1 cellular context compared by ENCODE assay signal in the genomic region with DNA sequence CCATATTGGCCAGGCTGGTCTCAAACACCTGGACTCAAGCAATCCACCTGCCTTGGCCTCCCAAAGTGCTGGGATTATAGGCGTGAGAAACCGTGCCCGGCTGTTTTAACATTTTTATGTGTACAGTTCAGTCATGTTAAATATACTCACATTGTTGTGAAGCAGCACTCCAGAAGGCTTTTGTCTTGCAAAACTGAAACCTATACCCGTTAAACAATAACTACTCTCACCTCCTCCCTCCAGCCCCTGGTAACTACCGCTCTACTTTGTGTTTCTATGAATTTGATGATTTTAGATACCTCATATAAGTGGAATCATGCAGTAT.
A peak's percentile ranks its signal among the peaks of the same experiment; 100 is the strongest.
TF ChIP-seq lines count a peak whose summit lies in the region.

No MANE protein-coding gene starts in this region.

TF ChIP-seq in GM12878, 131 proteins besides CTCF, POLR2A, EP300 and RAD21 (continued from another document):
- TF ChIP-seq, protein P1, sequence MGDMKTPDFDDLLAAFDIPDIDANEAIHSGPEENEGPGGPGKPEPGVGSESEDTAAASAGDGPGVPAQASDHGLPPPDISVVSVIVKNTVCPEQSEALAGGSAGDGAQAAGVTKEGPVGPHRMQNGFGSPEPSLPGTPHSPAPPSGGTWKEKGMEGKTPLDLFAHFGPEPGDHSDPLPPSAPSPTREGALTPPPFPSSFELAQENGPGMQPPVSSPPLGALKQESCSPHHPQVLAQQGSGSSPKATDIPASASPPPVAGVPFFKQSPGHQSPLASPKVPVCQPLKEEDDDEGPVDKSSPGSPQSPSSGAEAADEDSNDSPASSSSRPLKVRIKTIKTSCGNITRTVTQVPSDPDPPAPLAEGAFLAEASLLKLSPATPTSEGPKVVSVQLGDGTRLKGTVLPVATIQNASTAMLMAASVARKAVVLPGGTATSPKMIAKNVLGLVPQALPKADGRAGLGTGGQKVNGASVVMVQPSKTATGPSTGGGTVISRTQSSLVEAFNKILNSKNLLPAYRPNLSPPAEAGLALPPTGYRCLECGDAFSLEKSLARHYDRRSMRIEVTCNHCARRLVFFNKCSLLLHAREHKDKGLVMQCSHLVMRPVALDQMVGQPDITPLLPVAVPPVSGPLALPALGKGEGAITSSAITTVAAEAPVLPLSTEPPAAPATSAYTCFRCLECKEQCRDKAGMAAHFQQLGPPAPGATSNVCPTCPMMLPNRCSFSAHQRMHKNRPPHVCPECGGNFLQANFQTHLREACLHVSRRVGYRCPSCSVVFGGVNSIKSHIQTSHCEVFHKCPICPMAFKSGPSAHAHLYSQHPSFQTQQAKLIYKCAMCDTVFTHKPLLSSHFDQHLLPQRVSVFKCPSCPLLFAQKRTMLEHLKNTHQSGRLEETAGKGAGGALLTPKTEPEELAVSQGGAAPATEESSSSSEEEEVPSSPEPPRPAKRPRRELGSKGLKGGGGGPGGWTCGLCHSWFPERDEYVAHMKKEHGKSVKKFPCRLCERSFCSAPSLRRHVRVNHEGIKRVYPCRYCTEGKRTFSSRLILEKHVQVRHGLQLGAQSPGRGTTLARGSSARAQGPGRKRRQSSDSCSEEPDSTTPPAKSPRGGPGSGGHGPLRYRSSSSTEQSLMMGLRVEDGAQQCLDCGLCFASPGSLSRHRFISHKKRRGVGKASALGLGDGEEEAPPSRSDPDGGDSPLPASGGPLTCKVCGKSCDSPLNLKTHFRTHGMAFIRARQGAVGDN (IDR thresholded peaks at IDR 0.05) = peak; percentile 39
- TF ChIP-seq SMAD1 (IDR thresholded peaks at IDR 0.05; ENCODE audit: low read depth, partially characterized antibody) (no peak), PML (IDR thresholded peaks at IDR 0.05; ENCODE audit: low read length) (no peak), EZH2 (IDR thresholded peaks at IDR 0.05; ENCODE audit: borderline replicate concordance, control insufficient read depth, low read depth, low read length) (no peak)
- TF ChIP-seq, protein P2, sequence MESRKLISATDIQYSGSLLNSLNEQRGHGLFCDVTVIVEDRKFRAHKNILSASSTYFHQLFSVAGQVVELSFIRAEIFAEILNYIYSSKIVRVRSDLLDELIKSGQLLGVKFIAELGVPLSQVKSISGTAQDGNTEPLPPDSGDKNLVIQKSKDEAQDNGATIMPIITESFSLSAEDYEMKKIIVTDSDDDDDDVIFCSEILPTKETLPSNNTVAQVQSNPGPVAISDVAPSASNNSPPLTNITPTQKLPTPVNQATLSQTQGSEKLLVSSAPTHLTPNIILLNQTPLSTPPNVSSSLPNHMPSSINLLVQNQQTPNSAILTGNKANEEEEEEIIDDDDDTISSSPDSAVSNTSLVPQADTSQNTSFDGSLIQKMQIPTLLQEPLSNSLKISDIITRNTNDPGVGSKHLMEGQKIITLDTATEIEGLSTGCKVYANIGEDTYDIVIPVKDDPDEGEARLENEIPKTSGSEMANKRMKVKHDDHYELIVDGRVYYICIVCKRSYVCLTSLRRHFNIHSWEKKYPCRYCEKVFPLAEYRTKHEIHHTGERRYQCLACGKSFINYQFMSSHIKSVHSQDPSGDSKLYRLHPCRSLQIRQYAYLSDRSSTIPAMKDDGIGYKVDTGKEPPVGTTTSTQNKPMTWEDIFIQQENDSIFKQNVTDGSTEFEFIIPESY (IDR thresholded peaks at IDR 0.05) = no peak
TF ChIP-seq in GM12878: peak in this region for 2.
